34 cellular contexts compared by ENCODE assay signal in the genomic region with DNA sequence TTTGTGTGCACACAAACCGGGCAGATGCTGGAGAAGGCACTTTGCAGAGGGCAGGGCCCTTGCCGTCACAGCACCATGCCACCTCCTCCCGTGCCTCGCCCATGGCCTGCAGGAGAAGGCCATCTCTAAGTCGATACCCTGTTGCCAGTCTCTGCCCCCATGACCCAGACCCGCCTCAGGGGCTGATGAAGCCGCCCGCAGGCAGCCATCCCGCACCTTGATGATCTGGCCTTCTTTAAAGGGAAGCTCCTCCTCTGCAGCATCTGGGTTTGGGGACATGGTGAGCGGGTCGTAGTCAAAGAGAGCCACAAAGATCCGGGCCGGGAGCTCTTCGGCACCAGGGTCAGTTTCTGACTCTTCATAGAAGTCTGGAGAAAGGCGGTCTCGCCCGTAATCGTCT.
"Had no signal": no experiment of that assay in that cellular context is flagged by ENCODE, and none has a peak within 500 bp of the region (broad histone marks: within the 10 kb centered on the region; RNA-seq: fewer than 3 reads in every experiment).

No MANE protein-coding gene starts in this region.

- H3K4me1 Mint-ChIP-seq: activated B cell treated with CpG ODN at 0.5 μM for 24 hours; activated naive CD4-positive, alpha-beta T cell treated with anti-CD3 and anti-CD28 coated beads, Interleukin-2, amount 50 U/mL, for 24 hours; activated naive CD8-positive, alpha-beta T cell treated with anti-CD3 and anti-CD28 coated beads for 36 hours; activated naive CD8-positive, alpha-beta T cell treated with anti-CD3 and anti-CD28 coated beads, Interleukin-2, amount 50 U/mL, for 24 hours; activated T-helper 17 cell treated with anti-CD3 and anti-CD28 coated beads, Interleukin-2, amount 50 U/mL, for 72 hours; T-helper 17 cell had no signal

- H3K27ac ChIP-seq: adrenal gland, breast epithelium, cardiac muscle cell, colonic mucosa, dorsolateral prefrontal cortex, epithelial cell of prostate, esophagus squamous epithelium, gastroesophageal sphincter, WERI-Rb-1 had no signal

- H3K27me3 Mint-ChIP-seq: activated B cell treated with CpG ODN at 0.5 μM for 24 hours had no signal

- H3K4me3 ChIP-seq: adrenal gland, breast epithelium, cardiac muscle cell, colonic mucosa, dorsolateral prefrontal cortex, esophagus squamous epithelium, gastroesophageal sphincter had no signal

- DNase-seq: activated B cell treated with CpG ODN at 0.5 μM for 24 hours; activated CD4-positive, alpha-beta T cell treated with anti-CD3 and anti-CD28 coated beads for 48 hours; activated CD4-positive, alpha-beta T cell treated with anti-CD3 and anti-CD28 coated beads, Interleukin-2, amount 50 U/mL, for 1 hour; activated CD4-positive, alpha-beta T cell treated with anti-CD3 and anti-CD28 coated beads, Interleukin-2, amount 50 U/mL, for 48 hours; activated CD8-positive, alpha-beta memory T cell treated with anti-CD3 and anti-CD28 coated beads for 24 hours; activated CD8-positive, alpha-beta T cell treated with anti-CD3 and anti-CD28 coated beads for 36 hours; activated effector memory CD4-positive, alpha-beta T cell treated with Interleukin-2 at 50 U/mL for 16 hours; activated gamma-delta T cell treated with Interleukin-2 at 50 U/mL for 16 hours; activated naive CD4-positive, alpha-beta T cell treated with Interleukin-2 at 50 U/mL for 16 hours; activated naive CD8-positive, alpha-beta T cell treated with anti-CD3 and anti-CD28 coated beads for 36 hours; activated naive CD8-positive, alpha-beta T cell treated with anti-CD3 and anti-CD28 coated beads, Interleukin-2, amount 50 U/mL, for 24 hours; activated T-cell treated with anti-CD3 and anti-CD28 coated beads, Interleukin-2, amount 50 U/mL, for 4 hours; amygdala; aorta; central memory CD4-positive, alpha-beta T cell; cerebellar nuclear complex; colonic mucosa; dorsolateral prefrontal cortex; effector CD4-positive, alpha-beta T cell; esophagus squamous epithelium; foreskin melanocyte; T-helper 17 cell; T1000; WERI-Rb-1 had no signal

- H3K36me3 Mint-ChIP-seq: activated naive CD4-positive, alpha-beta T cell treated with anti-CD3 and anti-CD28 coated beads, Interleukin-2, amount 50 U/mL, for 24 hours; activated naive CD8-positive, alpha-beta T cell treated with anti-CD3 and anti-CD28 coated beads for 36 hours had no signal

- H3K4me3 Mint-ChIP-seq: activated B cell treated with CpG ODN at 0.5 μM for 24 hours; activated CD8-positive, alpha-beta T cell treated with anti-CD3 and anti-CD28 coated beads for 36 hours; activated naive CD4-positive, alpha-beta T cell treated with anti-CD3 and anti-CD28 coated beads, Interleukin-2, amount 50 U/mL, for 24 hours; activated naive CD8-positive, alpha-beta T cell treated with anti-CD3 and anti-CD28 coated beads for 36 hours; activated naive CD8-positive, alpha-beta T cell treated with anti-CD3 and anti-CD28 coated beads, Interleukin-2, amount 50 U/mL, for 24 hours; activated T-cell treated with anti-CD3 and anti-CD28 coated beads, Interleukin-2, amount 50 U/mL, for 4 hours; activated T-helper 17 cell treated with anti-CD3 and anti-CD28 coated beads, Interleukin-2, amount 50 U/mL, for 72 hours; brain; dendritic cell treated with granulocyte-macrophage colony-stimulating factor and Interleukin-4, amounts not matched to agents 40 ng/mL and 50 ng/mL, for 4 days; T-helper 17 cell; T-helper 2 cell treated with Interferon-gamma antibody and Interleukin-4, amounts not matched to agents 5 μg/mL and 100 μg/mL, for 36 hours had no signal

- H3K27ac Mint-ChIP-seq: activated B cell treated with CpG ODN at 0.5 μM for 24 hours; activated CD8-positive, alpha-beta T cell treated with anti-CD3 and anti-CD28 coated beads for 36 hours; activated naive CD4-positive, alpha-beta T cell treated with anti-CD3 and anti-CD28 coated beads, Interleukin-2, amount 50 U/mL, for 24 hours; activated naive CD8-positive, alpha-beta T cell treated with anti-CD3 and anti-CD28 coated beads for 36 hours; activated naive CD8-positive, alpha-beta T cell treated with anti-CD3 and anti-CD28 coated beads, Interleukin-2, amount 50 U/mL, for 24 hours; activated T-helper 17 cell treated with anti-CD3 and anti-CD28 coated beads, Interleukin-2, amount 50 U/mL, for 72 hours; brain; dendritic cell treated with granulocyte-macrophage colony-stimulating factor and Interleukin-4, amounts not matched to agents 40 ng/mL and 50 ng/mL, for 4 days; T-helper 17 cell; T-helper 2 cell treated with Interferon-gamma antibody and Interleukin-4, amounts not matched to agents 5 μg/mL and 100 μg/mL, for 36 hours had no signal

- H3K9me3 Mint-ChIP-seq: activated B cell treated with CpG ODN at 0.5 μM for 24 hours; activated CD8-positive, alpha-beta T cell treated with anti-CD3 and anti-CD28 coated beads for 36 hours; activated naive CD4-positive, alpha-beta T cell treated with anti-CD3 and anti-CD28 coated beads, Interleukin-2, amount 50 U/mL, for 24 hours; activated naive CD8-positive, alpha-beta T cell treated with anti-CD3 and anti-CD28 coated beads for 36 hours; activated naive CD8-positive, alpha-beta T cell treated with anti-CD3 and anti-CD28 coated beads, Interleukin-2, amount 50 U/mL, for 24 hours; activated T-cell treated with anti-CD3 and anti-CD28 coated beads, Interleukin-2, amount 50 U/mL, for 4 hours; activated T-helper 17 cell treated with anti-CD3 and anti-CD28 coated beads, Interleukin-2, amount 50 U/mL, for 72 hours; dendritic cell treated with granulocyte-macrophage colony-stimulating factor and Interleukin-4, amounts not matched to agents 40 ng/mL and 50 ng/mL, for 4 days; T-helper 2 cell treated with Interferon-gamma antibody and Interleukin-4, amounts not matched to agents 5 μg/mL and 100 μg/mL, for 36 hours had no signal
